2 cellular contexts compared by ENCODE assay signal in the genomic region with DNA sequence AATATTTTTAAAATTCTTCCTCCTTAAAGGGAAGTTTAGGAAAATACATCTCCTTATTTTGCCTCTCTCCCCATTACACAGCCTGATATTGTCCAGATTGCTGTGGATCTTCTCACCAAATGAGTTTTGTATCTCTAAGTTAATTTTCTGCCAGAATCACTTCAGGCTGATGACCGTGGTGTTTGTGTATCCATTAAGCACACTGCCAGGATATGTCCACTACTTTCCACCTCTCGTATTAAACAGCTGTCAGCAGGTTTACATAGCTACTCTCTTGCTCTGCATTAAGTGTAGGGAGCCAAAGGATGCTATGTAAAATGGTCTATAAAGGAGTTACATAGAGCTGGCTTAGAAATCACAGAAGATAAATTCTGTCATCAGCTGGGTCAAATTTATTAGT.
TF ChIP-seq lines count a peak whose summit lies in the region.

No MANE protein-coding gene starts in this region.

TF ChIP-seq in SK-N-SH, 30 proteins besides CTCF, POLR2A, EP300 and RAD21 (continued from another document):
- TF ChIP-seq, protein P1, sequence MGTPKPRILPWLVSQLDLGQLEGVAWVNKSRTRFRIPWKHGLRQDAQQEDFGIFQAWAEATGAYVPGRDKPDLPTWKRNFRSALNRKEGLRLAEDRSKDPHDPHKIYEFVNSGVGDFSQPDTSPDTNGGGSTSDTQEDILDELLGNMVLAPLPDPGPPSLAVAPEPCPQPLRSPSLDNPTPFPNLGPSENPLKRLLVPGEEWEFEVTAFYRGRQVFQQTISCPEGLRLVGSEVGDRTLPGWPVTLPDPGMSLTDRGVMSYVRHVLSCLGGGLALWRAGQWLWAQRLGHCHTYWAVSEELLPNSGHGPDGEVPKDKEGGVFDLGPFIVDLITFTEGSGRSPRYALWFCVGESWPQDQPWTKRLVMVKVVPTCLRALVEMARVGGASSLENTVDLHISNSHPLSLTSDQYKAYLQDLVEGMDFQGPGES (IDR thresholded peaks at IDR 0.05; ENCODE audit: low read depth, low read length), result no peak
- TF ChIP-seq POLR2AphosphoS5 (IDR thresholded peaks at IDR 0.05; ENCODE audit: low read depth, low read length) (no peak), MXI1 (IDR thresholded peaks at IDR 0.05; ENCODE audit: low read depth, low read length) (peak; percentile 19; the same call in 1 of the 2 replicates), EZH2phosphoT487 (IDR thresholded peaks at IDR 0.05; ENCODE audit: borderline replicate concordance, low read depth) (no peak), GATA2 (CRISPR knock-in tag; IDR thresholded peaks at IDR 0.05) (peak; percentile 35; the same call in 1 of the 2 replicates), ELF1 (IDR thresholded peaks at IDR 0.05) (no peak), GABPA (IDR thresholded peaks at IDR 0.05; ENCODE audit: low read depth) (no peak), MEF2A (IDR thresholded peaks at IDR 0.05; ENCODE audit: borderline replicate concordance, low read depth) (no peak), FOXM1 (IDR thresholded peaks at IDR 0.05; ENCODE audit: low read depth) (no peak), FOXJ3 (CRISPR knock-in tag; IDR thresholded peaks at IDR 0.05) (no peak), SMC3 (IDR thresholded peaks at IDR 0.05; ENCODE audit: low read depth, low read length) (no peak)
- TF ChIP-seq, protein P2, sequence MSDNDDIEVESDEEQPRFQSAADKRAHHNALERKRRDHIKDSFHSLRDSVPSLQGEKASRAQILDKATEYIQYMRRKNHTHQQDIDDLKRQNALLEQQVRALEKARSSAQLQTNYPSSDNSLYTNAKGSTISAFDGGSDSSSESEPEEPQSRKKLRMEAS (IDR thresholded peaks at IDR 0.05; ENCODE audit: low read depth), result no peak
- TF ChIP-seq, protein P3, sequence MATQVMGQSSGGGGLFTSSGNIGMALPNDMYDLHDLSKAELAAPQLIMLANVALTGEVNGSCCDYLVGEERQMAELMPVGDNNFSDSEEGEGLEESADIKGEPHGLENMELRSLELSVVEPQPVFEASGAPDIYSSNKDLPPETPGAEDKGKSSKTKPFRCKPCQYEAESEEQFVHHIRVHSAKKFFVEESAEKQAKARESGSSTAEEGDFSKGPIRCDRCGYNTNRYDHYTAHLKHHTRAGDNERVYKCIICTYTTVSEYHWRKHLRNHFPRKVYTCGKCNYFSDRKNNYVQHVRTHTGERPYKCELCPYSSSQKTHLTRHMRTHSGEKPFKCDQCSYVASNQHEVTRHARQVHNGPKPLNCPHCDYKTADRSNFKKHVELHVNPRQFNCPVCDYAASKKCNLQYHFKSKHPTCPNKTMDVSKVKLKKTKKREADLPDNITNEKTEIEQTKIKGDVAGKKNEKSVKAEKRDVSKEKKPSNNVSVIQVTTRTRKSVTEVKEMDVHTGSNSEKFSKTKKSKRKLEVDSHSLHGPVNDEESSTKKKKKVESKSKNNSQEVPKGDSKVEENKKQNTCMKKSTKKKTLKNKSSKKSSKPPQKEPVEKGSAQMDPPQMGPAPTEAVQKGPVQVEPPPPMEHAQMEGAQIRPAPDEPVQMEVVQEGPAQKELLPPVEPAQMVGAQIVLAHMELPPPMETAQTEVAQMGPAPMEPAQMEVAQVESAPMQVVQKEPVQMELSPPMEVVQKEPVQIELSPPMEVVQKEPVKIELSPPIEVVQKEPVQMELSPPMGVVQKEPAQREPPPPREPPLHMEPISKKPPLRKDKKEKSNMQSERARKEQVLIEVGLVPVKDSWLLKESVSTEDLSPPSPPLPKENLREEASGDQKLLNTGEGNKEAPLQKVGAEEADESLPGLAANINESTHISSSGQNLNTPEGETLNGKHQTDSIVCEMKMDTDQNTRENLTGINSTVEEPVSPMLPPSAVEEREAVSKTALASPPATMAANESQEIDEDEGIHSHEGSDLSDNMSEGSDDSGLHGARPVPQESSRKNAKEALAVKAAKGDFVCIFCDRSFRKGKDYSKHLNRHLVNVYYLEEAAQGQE (IDR thresholded peaks at IDR 0.05; ENCODE audit: low read depth, low read length), result no peak

TF ChIP-seq in SK-N-SH treated with all-trans-retinoic acid at 6 μM for 48 hours, 23 proteins besides CTCF, POLR2A, EP300 and RAD21 (continued from another document):
- TF ChIP-seq PPARA (CRISPR knock-in tag; IDR thresholded peaks at IDR 0.05; ENCODE audit: borderline replicate concordance) (no peak), ZFP3 (CRISPR knock-in tag; IDR thresholded peaks at IDR 0.05) (no peak), ZNF70 (CRISPR knock-in tag; IDR thresholded peaks at IDR 0.05) (no peak), ZFP30 (CRISPR knock-in tag; IDR thresholded peaks at IDR 0.05) (no peak), OSR1 (CRISPR knock-in tag; IDR thresholded peaks at IDR 0.05) (no peak), TOX (CRISPR knock-in tag; IDR thresholded peaks at IDR 0.05; ENCODE audit: borderline replicate concordance) (no peak)
- TF ChIP-seq, protein P4, sequence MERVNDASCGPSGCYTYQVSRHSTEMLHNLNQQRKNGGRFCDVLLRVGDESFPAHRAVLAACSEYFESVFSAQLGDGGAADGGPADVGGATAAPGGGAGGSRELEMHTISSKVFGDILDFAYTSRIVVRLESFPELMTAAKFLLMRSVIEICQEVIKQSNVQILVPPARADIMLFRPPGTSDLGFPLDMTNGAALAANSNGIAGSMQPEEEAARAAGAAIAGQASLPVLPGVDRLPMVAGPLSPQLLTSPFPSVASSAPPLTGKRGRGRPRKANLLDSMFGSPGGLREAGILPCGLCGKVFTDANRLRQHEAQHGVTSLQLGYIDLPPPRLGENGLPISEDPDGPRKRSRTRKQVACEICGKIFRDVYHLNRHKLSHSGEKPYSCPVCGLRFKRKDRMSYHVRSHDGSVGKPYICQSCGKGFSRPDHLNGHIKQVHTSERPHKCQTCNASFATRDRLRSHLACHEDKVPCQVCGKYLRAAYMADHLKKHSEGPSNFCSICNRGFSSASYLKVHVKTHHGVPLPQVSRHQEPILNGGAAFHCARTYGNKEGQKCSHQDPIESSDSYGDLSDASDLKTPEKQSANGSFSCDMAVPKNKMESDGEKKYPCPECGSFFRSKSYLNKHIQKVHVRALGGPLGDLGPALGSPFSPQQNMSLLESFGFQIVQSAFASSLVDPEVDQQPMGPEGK (CRISPR knock-in tag; IDR thresholded peaks at IDR 0.05; ENCODE audit: borderline replicate concordance), result no peak
- TF ChIP-seq, protein P5, sequence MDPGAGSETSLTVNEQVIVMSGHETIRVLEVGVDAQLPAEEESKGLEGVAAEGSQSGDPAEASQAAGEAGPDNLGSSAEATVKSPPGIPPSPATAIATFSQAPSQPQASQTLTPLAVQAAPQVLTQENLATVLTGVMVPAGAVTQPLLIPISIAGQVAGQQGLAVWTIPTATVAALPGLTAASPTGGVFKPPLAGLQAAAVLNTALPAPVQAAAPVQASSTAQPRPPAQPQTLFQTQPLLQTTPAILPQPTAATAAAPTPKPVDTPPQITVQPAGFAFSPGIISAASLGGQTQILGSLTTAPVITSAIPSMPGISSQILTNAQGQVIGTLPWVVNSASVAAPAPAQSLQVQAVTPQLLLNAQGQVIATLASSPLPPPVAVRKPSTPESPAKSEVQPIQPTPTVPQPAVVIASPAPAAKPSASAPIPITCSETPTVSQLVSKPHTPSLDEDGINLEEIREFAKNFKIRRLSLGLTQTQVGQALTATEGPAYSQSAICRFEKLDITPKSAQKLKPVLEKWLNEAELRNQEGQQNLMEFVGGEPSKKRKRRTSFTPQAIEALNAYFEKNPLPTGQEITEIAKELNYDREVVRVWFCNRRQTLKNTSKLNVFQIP (CRISPR knock-in tag; IDR thresholded peaks at IDR 0.05; ENCODE audit: borderline replicate concordance, low read depth), result no peak
- TF ChIP-seq, protein P6, sequence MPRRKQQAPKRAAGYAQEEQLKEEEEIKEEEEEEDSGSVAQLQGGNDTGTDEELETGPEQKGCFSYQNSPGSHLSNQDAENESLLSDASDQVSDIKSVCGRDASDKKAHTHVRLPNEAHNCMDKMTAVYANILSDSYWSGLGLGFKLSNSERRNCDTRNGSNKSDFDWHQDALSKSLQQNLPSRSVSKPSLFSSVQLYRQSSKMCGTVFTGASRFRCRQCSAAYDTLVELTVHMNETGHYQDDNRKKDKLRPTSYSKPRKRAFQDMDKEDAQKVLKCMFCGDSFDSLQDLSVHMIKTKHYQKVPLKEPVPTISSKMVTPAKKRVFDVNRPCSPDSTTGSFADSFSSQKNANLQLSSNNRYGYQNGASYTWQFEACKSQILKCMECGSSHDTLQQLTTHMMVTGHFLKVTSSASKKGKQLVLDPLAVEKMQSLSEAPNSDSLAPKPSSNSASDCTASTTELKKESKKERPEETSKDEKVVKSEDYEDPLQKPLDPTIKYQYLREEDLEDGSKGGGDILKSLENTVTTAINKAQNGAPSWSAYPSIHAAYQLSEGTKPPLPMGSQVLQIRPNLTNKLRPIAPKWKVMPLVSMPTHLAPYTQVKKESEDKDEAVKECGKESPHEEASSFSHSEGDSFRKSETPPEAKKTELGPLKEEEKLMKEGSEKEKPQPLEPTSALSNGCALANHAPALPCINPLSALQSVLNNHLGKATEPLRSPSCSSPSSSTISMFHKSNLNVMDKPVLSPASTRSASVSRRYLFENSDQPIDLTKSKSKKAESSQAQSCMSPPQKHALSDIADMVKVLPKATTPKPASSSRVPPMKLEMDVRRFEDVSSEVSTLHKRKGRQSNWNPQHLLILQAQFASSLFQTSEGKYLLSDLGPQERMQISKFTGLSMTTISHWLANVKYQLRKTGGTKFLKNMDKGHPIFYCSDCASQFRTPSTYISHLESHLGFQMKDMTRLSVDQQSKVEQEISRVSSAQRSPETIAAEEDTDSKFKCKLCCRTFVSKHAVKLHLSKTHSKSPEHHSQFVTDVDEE (CRISPR knock-in tag; IDR thresholded peaks at IDR 0.05), result no peak
- TF ChIP-seq, protein P7, sequence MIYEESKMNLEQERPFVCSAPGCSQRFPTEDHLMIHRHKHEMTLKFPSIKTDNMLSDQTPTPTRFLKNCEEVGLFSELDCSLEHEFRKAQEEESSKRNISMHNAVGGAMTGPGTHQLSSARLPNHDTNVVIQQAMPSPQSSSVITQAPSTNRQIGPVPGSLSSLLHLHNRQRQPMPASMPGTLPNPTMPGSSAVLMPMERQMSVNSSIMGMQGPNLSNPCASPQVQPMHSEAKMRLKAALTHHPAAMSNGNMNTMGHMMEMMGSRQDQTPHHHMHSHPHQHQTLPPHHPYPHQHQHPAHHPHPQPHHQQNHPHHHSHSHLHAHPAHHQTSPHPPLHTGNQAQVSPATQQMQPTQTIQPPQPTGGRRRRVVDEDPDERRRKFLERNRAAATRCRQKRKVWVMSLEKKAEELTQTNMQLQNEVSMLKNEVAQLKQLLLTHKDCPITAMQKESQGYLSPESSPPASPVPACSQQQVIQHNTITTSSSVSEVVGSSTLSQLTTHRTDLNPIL (CRISPR knock-in tag; IDR thresholded peaks at IDR 0.05; ENCODE audit: low read depth), result no peak
